ENCODE assay signal across 5 cellular contexts in the genomic region with DNA sequence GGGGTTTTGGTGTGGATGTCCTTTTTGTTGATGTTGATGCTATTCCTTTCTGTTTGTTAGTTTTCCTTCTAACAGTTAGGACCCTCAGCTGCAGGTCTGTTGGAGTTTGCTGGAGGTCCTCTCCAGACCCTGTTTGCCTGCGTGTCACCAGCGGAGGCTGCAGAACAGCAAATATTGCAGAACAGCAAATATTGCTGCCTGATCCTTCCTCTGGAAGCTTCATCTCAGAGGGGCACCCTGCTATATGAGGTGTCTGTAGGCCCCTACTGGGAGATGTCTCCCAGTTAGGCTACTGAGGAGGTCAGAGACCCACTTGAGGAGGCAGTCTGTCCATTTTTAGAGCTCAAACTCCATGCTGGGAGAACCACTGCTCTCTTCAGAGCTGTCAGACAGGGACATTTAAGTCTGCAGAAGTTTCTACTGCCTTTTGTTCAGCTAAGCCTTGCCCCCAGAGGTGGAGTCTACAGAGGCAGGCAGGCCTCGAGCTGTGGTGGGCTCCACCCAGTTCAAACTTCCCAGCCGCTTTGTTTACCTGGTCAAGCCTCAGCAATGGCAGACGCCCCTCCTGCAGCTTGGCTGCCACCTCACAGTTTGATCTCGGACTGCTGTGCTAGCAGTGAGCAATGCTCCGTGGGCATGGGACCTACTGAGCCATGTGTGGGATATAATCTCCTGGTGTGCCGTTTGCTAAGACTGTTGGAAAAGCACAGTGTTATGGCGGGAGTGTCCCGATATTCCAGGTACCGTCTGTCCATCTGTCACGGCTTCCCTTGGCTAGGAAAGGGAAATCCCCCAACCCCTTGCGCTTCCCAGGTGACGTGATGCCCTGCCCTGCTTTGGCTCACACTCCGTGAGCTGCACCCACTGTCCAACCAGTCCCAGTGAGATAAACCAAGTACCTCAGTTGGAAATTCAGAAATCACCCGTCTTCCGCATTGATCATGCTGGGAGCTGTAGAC. TPM values are rescaled to one million over a fixed set of nuclear protein-coding genes. Genes with fewer than 3 reads are reported as not detected.
"Had no signal": no experiment of that assay in that cellular context is flagged by ENCODE, and none has a peak within 500 bp of the region (broad histone marks: within the 10 kb centered on the region; RNA-seq: fewer than 3 reads in every experiment).

No MANE protein-coding gene starts in this region.

RNA-seq across cellular contexts. Expression of gene CRYM, which starts 56.4 kb away (rescaled TPM):
- total RNA-seq: PC-3, PC-9, RPMI7951, SJCRH30, SJSA1 had no signal
